8 cellular contexts compared by ENCODE assay signal in the genomic region with DNA sequence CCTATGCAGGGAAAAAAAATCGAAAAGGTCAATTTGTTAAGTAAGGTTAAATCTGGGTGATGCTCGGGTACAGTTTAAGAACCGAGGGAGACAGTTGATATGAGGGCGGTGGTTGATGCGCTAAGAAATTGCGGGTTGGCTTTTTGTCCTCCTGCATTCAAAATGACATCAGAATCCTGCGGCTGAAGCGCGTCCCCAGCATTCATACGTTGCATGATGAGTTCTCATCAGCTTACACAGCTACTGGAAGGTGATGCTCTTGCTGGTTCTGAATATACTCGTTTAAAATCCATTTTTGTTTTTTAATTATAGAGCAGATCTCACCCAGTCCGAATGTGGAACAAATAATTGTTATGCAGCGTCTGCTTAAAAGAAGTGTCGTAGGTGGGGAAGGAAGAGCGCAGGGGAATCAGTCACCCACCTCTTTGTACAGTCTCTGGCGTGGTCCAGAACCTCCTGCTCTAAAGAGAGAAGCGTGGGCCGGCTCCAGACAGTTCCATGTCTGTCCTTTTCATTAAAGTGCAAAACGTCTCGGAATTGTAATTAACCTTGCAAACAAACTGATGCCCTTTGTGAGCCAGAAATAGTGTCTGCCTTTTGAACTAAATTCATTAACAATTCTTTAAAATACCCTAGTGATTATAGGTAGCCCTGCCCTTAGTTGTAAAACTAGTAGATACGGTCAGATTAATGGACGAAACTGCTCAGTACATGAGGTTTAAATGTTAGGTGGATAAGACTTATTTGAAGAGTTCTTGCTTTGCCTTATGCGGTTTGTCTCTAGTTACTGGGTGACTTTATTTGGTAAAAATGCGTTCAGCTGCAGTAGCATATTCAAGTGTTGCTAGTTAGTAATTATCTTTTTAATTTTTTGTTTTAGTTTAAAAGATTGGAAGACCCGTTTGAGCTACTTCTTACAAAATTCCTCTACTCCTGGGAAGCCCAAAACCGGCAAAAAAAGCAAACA. TPM values are rescaled to one million over a fixed set of nuclear protein-coding genes. Genes with fewer than 3 reads are reported as not detected.
DNase-seq lines count a peak whose midpoint lies in the region; ATAC-seq and TF ChIP-seq lines count a peak whose summit lies in the region.

No MANE protein-coding gene starts in this region.

- H3K4me3 ChIP-seq in epithelial cell of esophagus (ENCODE audit: low read length) (peak overlapping the region; percentile 98), muscle layer of colon (ENCODE audit: low read depth in 1 of 2, low read length in 2 of 2) (peak overlapping the region; percentile 97 to 99)

- peaks cover 12% of the 10 kb centered on the region for H3K27me3 Mint-ChIP-seq in activated CD8-positive, alpha-beta T cell treated with anti-CD3 and anti-CD28 coated beads, Interleukin-2, amount 10 ng/mL, durations not matched to agents 7 days and 5 days (ENCODE audit: low read depth)

- H3K36me3 ChIP-seq in muscle layer of colon (ENCODE audit: insufficient read depth, low read length) = peaks cover 29% of the 10 kb centered on the region

- no peak for TF ChIP-seq CTCF in epithelial cell of esophagus (IDR thresholded peaks at IDR 0.05; ENCODE audit: insufficient read depth, low read depth, low read length, missing control alignments)
- no peak for TF ChIP-seq CTCF in GM10248 (IDR thresholded peaks at IDR 0.05; ENCODE audit: control extremely low read depth, extremely low read depth, low read depth, missing control alignments)

- no peaks in the 10 kb centered on the region for H3K9me3 Mint-ChIP-seq in activated CD8-positive, alpha-beta T cell treated with anti-CD3 and anti-CD28 coated beads, Interleukin-2, amount 10 ng/mL, durations not matched to agents 7 days and 5 days (ENCODE audit: insufficient read depth)

- H3K4me1 Mint-ChIP-seq in activated CD8-positive, alpha-beta T cell treated with anti-CD3 and anti-CD28 coated beads, Interleukin-2, amount 10 ng/mL, durations not matched to agents 7 days and 5 days (ENCODE audit: low read depth) = peaks cover 26% of the 10 kb centered on the region

- peak; percentile 1 for ATAC-seq in GM21576 (IDR thresholded peaks at IDR 0.05; ENCODE audit: unreplicated experiment)
- ATAC-seq in activated CD8-positive, alpha-beta T cell treated with anti-CD3 and anti-CD28 coated beads, Interleukin-2, amount 10 ng/mL, durations not matched to agents 7 days and 5 days = peak; percentile 43

- peak overlapping the region; percentile 87 for H3K4me3 Mint-ChIP-seq in activated CD8-positive, alpha-beta T cell treated with anti-CD3 and anti-CD28 coated beads, Interleukin-2, amount 10 ng/mL, durations not matched to agents 7 days and 5 days

- H3K27ac ChIP-seq in muscle layer of colon (ENCODE audit: low read depth, low read length) = peak overlapping the region; percentile 94

- H3K27me3 ChIP-seq in muscle layer of colon (ENCODE audit: control insufficient read depth in 1 of 2, insufficient read depth in 2 of 2, low read length in 2 of 2) = no peaks in the 10 kb centered on the region

- peaks cover 11% of the 10 kb centered on the region for H3K4me1 ChIP-seq in muscle layer of colon (ENCODE audit: insufficient read depth, low read length)

- CTCF ChIA-PET in activated CD8-positive, alpha-beta T cell treated with anti-CD3 and anti-CD28 coated beads, Interleukin-2, amount 10 ng/mL, durations not matched to agents 7 days and 5 days (lab: Charles Lee) = interaction anchor here (1.3 to 6.6 kb wide), 3 partner anchors 13 to 222 kb away, joined by 3 to 80 read pairs (median 3); no protein-coding TSS in a partner anchor
- CTCF ChIA-PET in GM10248 (lab: Yijun Ruan, JAX) = interaction anchor here (1.0 to 2.0 kb wide), 10 partner anchors 9 to 249 kb away, joined by 3 to 7 read pairs (median 4); a partner anchor contains a TSS

- H3K36me3 Mint-ChIP-seq in activated CD8-positive, alpha-beta T cell treated with anti-CD3 and anti-CD28 coated beads, Interleukin-2, amount 10 ng/mL, durations not matched to agents 7 days and 5 days (ENCODE audit: low read depth) = no peaks in the 10 kb centered on the region

- peak; percentile 62 for DNase-seq in A172 (ENCODE audit: low spot score)
- peak; percentile 44 for DNase-seq in NCI-H446 treated with DMSO at 0.1 percent for 48 hours (lab: John Stamatoyannopoulos, UW)
- peak; percentile 79 for DNase-seq in activated CD8-positive, alpha-beta T cell treated with anti-CD3 and anti-CD28 coated beads, Interleukin-2, amount 10 ng/mL, durations not matched to agents 7 days and 5 days
- DNase-seq in epithelial cell of esophagus (ENCODE audit: low read depth) = peak; percentile 50
- peak; percentile 39 for DNase-seq in stromal cell of bone marrow (ENCODE audit: low read depth)
- DNase-seq in GM10248 (ENCODE audit: extremely low spot score) = no peak

- no peaks in the 10 kb centered on the region for H3K9me3 ChIP-seq in muscle layer of colon (ENCODE audit: low read length)

- POLR2A ChIA-PET in activated CD8-positive, alpha-beta T cell treated with anti-CD3 and anti-CD28 coated beads, Interleukin-2, amount 10 ng/mL, durations not matched to agents 7 days and 5 days (lab: Charles Lee) = interaction anchor here (0.6 to 3.5 kb wide), 3 partner anchors 175 to 299 kb away, joined by 3 to 21 read pairs (median 4); a partner anchor contains a TSS
- POLR2A ChIA-PET in GM10248 (lab: Yijun Ruan, JAX) = interaction anchor here (0.5 to 1.3 kb wide), 2 partner anchors 148 to 249 kb away, joined by 3 to 4 read pairs; a partner anchor contains a TSS

- peak overlapping the region; percentile 94 for H3K9ac ChIP-seq in muscle layer of colon (ENCODE audit: low read length)

- peak overlapping the region; percentile 87 for H3K27ac Mint-ChIP-seq in activated CD8-positive, alpha-beta T cell treated with anti-CD3 and anti-CD28 coated beads, Interleukin-2, amount 10 ng/mL, durations not matched to agents 7 days and 5 days

RNA-seq across cellular contexts. Expression of a gene that starts 0.7 kb away (rescaled TPM):
- 1.5 and 3.8 TPM in 2 replicates for total RNA-seq in A172 (2014; rRNA removed; shearing (Covaris generic))
- total RNA-seq in activated CD8-positive, alpha-beta T cell treated with anti-CD3 and anti-CD28 coated beads, Interleukin-2, amount 10 ng/mL, durations not matched to agents 7 days and 5 days = 1 to 10 TPM; 6.2 to 6.5 TPM
